Comparison of ENCODE assay signal across 9 cellular contexts in genomic region chr3:13332158-13332557, GRCh38.
DNase-seq lines count a peak whose midpoint lies in the region; ATAC-seq and TF ChIP-seq lines count a peak whose summit lies in the region.
"Had no signal": no experiment of that assay in that cellular context is flagged by ENCODE, and none has a peak within 500 bp of the region (broad histone marks: within the 10 kb centered on the region; RNA-seq: fewer than 3 reads in every experiment).

No MANE protein-coding gene starts in this region.

- no peaks in the 10 kb centered on the region for H3K79me2 ChIP-seq in mammary epithelial cell (ENCODE audit: insufficient read depth, low read length)

- in situ Hi-C loops in mammary epithelial cell (cut with MboI; ENCODE audit: low sequenced_read_pairs in 2 of 2), result no loop called here

- H3K36me3 ChIP-seq in stomach, result peaks cover 5 to 91% (median 69%) of the 10 kb centered on the region in 4 donors
- no peaks in the 10 kb centered on the region for H3K36me3 ChIP-seq in aorta (ENCODE audit: control insufficient read depth in 1 of 2, insufficient read depth in 2 of 2, low read length in 1 of 2)
- no peaks in the 10 kb centered on the region for H3K36me3 ChIP-seq in mammary epithelial cell (ENCODE audit: insufficient read depth, low read length)

- intact Hi-C loops in activated naive CD4-positive, alpha-beta T cell treated with anti-CD3 and anti-CD28 coated beads for 36 hours (cut with micrococcal nuclease), result no loop called here
- intact Hi-C loops in stomach (cut with DNase I; ENCODE audit: low total_unique reads) (no loop called here), aorta (cut with DNase I) (no loop called here), mammary epithelial cell (cut with micrococcal nuclease) (no loop called here)

- H3K4me1 ChIP-seq in stomach (no peaks in the 10 kb centered on the region), aorta (ENCODE audit: control insufficient read depth in 1 of 2, insufficient read depth in 2 of 2, low read length in 2 of 2) (no peaks in the 10 kb centered on the region), mammary epithelial cell (ENCODE audit: insufficient read depth, low read length) (no peaks in the 10 kb centered on the region)

- TF ChIP-seq EP300 in stomach (IDR thresholded peaks at IDR 0.05), result no peak

- DNase-seq in activated naive CD4-positive, alpha-beta T cell treated with anti-CD3 and anti-CD28 coated beads for 36 hours, result no peak
- DNase-seq in activated naive CD4-positive, alpha-beta T cell treated with anti-CD3 and anti-CD28 coated beads, Interleukin-2, amount 50 U/mL, for 16 hours, result no peak
- DNase-seq in NCI-H748 (lab: John Stamatoyannopoulos, UW; ENCODE audit: unreplicated experiment) (peak; percentile 93), stomach (peak; percentile 37), aorta (no peak), NCI-H1105 treated with DMSO at 0.1 percent for 48 hours (lab: John Stamatoyannopoulos, UW) (no peak), mammary epithelial cell (no peak)

- TF ChIP-seq POLR2A in stomach (IDR thresholded peaks at IDR 0.05), result no peak

- peaks cover 46% of the 10 kb centered on the region for H3K36me3 Mint-ChIP-seq in activated naive CD4-positive, alpha-beta T cell treated with anti-CD3 and anti-CD28 coated beads for 36 hours (ENCODE audit: low read depth)

- H3K27ac ChIP-seq in stomach (peak overlapping the region in 1 of 5 donors; percentile 50), aorta (ENCODE audit: low read depth in 1 of 2, low read length in 2 of 2) (no peak overlapping the region), mammary epithelial cell (ENCODE audit: insufficient read depth, low read depth, low read length) (no peak overlapping the region)
- H3K27ac ChIP-seq: C4-2B had no signal

- H2AFZ ChIP-seq in mammary epithelial cell (ENCODE audit: low read depth, low read length), result no peak overlapping the region

- H3K4me3 Mint-ChIP-seq in activated naive CD4-positive, alpha-beta T cell treated with anti-CD3 and anti-CD28 coated beads for 36 hours, result no peak overlapping the region

- H3K9me3 ChIP-seq in stomach (no peaks in the 10 kb centered on the region), aorta (ENCODE audit: control insufficient read depth, low read length) (no peaks in the 10 kb centered on the region), mammary epithelial cell (replicated peaks; ENCODE audit: insufficient read depth, low read length) (no peaks in the 10 kb centered on the region)

- no peak for TF ChIP-seq CTCF in stomach (IDR thresholded peaks at IDR 0.05)
- TF ChIP-seq CTCF in mammary epithelial cell (conservative IDR thresholded peaks at IDR 0.05 in 1 of 2, IDR thresholded peaks at IDR 0.05 in 1 of 2; ENCODE audit: extremely low read depth in 1 of 2, insufficient read depth in 1 of 2, low read depth in 1 of 2, low read length in 2 of 2), result no peak

- H3K4me1 Mint-ChIP-seq in activated naive CD4-positive, alpha-beta T cell treated with anti-CD3 and anti-CD28 coated beads for 36 hours (ENCODE audit: low read depth), result no peaks in the 10 kb centered on the region

- no peak overlapping the region for H3K4me2 ChIP-seq in mammary epithelial cell (ENCODE audit: insufficient read depth, low read depth, low read length)

- ATAC-seq in HG02970 (IDR thresholded peaks at IDR 0.05; ENCODE audit: low FRiP score, unreplicated experiment), result peak; percentile 87
- no peak for ATAC-seq in aorta (ENCODE audit: low FRiP score)

- WGBS in stomach, 5 donors, result 49 to 71% (median 58%) methylated on average over 8 of the region's 8 CpGs
- 84% methylated on average over 8 of the region's 8 CpGs for WGBS in aorta, 2 donors
- WGBS in mammary epithelial cell (ENCODE audit: low coverage, missing lambda C conversion rate), result 71% methylated on average over 8 of the region's 8 CpGs

- H3K27me3 ChIP-seq in stomach (no peaks in the 10 kb centered on the region), aorta (ENCODE audit: control insufficient read depth in 1 of 2, insufficient read depth in 2 of 2, low read length in 1 of 2) (no peaks in the 10 kb centered on the region), mammary epithelial cell (ENCODE audit: insufficient read depth, low read length) (no peaks in the 10 kb centered on the region)

- CTCF ChIA-PET in activated naive CD4-positive, alpha-beta T cell treated with anti-CD3 and anti-CD28 coated beads for 36 hours (lab: Charles Lee), result interaction anchor here (0.7 to 1.9 kb wide), 2 partner anchors 12 to 130 kb away, joined by 4 to 5 read pairs; no protein-coding TSS in a partner anchor
- CTCF ChIA-PET in mammary epithelial cell (lab: Charles Lee; ENCODE audit: low non-redundant PET), result no interaction called here

- no TSS peak for BruUV-seq in mammary epithelial cell (replicated peaks; lab: Mats Ljungman, UMichigan)

- H3K4me3 ChIP-seq in stomach, result no peak overlapping the region
- no peak overlapping the region for H3K4me3 ChIP-seq in aorta (ENCODE audit: low read length in 2 of 2)
- H3K4me3 ChIP-seq in mammary epithelial cell (replicated peaks in 1 of 3; ENCODE audit: insufficient read depth in 1 of 3, low read depth in 2 of 3, low read length in 3 of 3), result no peak overlapping the region

- no peaks in the 10 kb centered on the region for H3K9me3 Mint-ChIP-seq in activated naive CD4-positive, alpha-beta T cell treated with anti-CD3 and anti-CD28 coated beads for 36 hours

- H3K9ac ChIP-seq in mammary epithelial cell (ENCODE audit: insufficient read depth, low read length), result no peak overlapping the region

- dilution Hi-C loops in mammary epithelial cell (cut with HindIII; ENCODE audit: low sequenced_read_pairs), result no loop called here

- H3K27me3 Mint-ChIP-seq in activated naive CD4-positive, alpha-beta T cell treated with anti-CD3 and anti-CD28 coated beads for 36 hours (ENCODE audit: low read depth), result no peaks in the 10 kb centered on the region

- H3K27ac Mint-ChIP-seq in activated naive CD4-positive, alpha-beta T cell treated with anti-CD3 and anti-CD28 coated beads for 36 hours, result peak overlapping the region; percentile 61

- H4K20me1 ChIP-seq in mammary epithelial cell (ENCODE audit: insufficient read depth, low read length), result no peaks in the 10 kb centered on the region

Comparison
In these comparisons a context has a peak if more than half of its experiments do, and no peak if none do; other contexts are left out.
1. DNase-seq: peak in NCI-H748 (single experiment) and stomach (single experiment); none in activated naive CD4-positive, alpha-beta T cell treated with anti-CD3 and anti-CD28 coated beads for 36 hours (single experiment), activated naive CD4-positive, alpha-beta T cell treated with anti-CD3 and anti-CD28 coated beads, Interleukin-2, amount 50 U/mL, for 16 hours (single experiment), aorta (0 of 2), NCI-H1105 treated with DMSO at 0.1 percent for 48 hours (single experiment) and mammary epithelial cell (single experiment).